ENCODE assay signal across 28 cellular contexts in the genomic region with DNA sequence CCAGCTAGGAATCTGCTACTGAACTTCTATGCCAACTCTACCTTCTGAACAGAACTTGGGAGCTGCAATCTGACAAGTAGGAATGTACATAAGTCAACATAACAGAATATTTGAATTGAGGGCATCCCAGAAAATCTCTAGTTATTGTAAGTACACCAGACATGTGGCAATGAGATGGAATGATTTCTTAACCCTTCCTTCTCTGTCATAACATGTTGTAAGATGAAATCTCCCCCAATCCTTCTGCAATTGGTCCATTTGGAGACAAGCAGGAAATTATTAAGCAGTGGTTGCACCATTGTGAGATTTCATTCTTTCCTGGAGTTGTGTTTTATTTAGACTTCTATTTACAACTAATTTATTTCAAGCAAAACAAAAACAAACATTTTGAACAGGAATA.
DNase-seq lines count a peak whose midpoint lies in the region; ATAC-seq and TF ChIP-seq lines count a peak whose summit lies in the region.
"Had no signal": no experiment of that assay in that cellular context is flagged by ENCODE, and none has a peak within 500 bp of the region (broad histone marks: within the 10 kb centered on the region; RNA-seq: fewer than 3 reads in every experiment).

No MANE protein-coding gene starts in this region.

- no peaks in the 10 kb centered on the region for H3K9me3 Mint-ChIP-seq in T-cell
- H3K9me3 Mint-ChIP-seq: activated T-cell treated with anti-CD3 and anti-CD28 coated beads, Interleukin-2, amount 50 U/mL, for 4 hours; immature natural killer cell; natural killer cell treated with Interleukin-12 subunit alpha and Interleukin-12 subunit beta and Interleukin-15 and Interleukin-18, amount 100 ng/mL, for 72 hours; T-helper 1 cell treated with Interleukin-12 subunit alpha and Interleukin-12 subunit beta and Interleukin-4 antibody, amounts not matched to agents 30 μg/mL and 1 μg/mL, for 36 hours had no signal

- peak; percentile 33 for DNase-seq in CD1c-positive myeloid dendritic cell (ENCODE audit: extremely low spot score)
- DNase-seq in MV-4-11 (lab: John Stamatoyannopoulos, UW): peak; percentile 52
- peak; percentile 40 for DNase-seq in adipocyte (ENCODE audit: low read depth)
- peak; percentile 59 for DNase-seq in fibroblast of villous mesenchyme (ENCODE audit: low read depth)
- DNase-seq in T-cell: no peak
- DNase-seq in HPDE6-E6E7 (ENCODE audit: extremely low spot score): no peak
- DNase-seq: ACHN; activated CD4-positive, alpha-beta T cell treated with anti-CD3 and anti-CD28 coated beads, Interleukin-2, amount 50 U/mL, for 4 hours; activated CD8-positive, alpha-beta memory T cell treated with anti-CD3 and anti-CD28 coated beads, Interleukin-2, amount 10 ng/mL, durations not matched to agents 7 days and 5 days; activated gamma-delta T cell treated with Interleukin-2 at 50 U/mL for 16 hours; activated T-cell treated with anti-CD3 and anti-CD28 coated beads, Interleukin-2, amount 50 U/mL, for 4 hours; body of pancreas; GOT3; immature natural killer cell; left colon; NCI-H1436 treated with DMSO at 0.1 percent for 48 hours; NCI-H345; NCI-H748 treated with DMSO at 0.1 percent for 48 hours; occipital lobe; stimulated activated CD4-positive, alpha-beta T cell treated with anti-CD3 and anti-CD28 coated beads, Interleukin-4, amount 100 ng/mL, for 1 hour; stomach had no signal

- TF ChIP-seq CTCF in fibroblast of villous mesenchyme (IDR thresholded peaks at IDR 0.05; ENCODE audit: insufficient read depth, low read depth, low read length): no peak

- POLR2A ChIA-PET in T-cell (lab: Charles Lee): interaction anchor here in 1 of 2 donors (0.6 kb wide), 1 partner anchor 1630 kb away, joined by 3 read pairs; no protein-coding TSS in a partner anchor

- no peak overlapping the region for H3K4me3 Mint-ChIP-seq in T-cell
- H3K4me3 Mint-ChIP-seq: activated CD8-positive, alpha-beta memory T cell treated with anti-CD3 and anti-CD28 coated beads, Interleukin-2, amount 10 ng/mL, durations not matched to agents 7 days and 5 days; activated T-cell treated with anti-CD3 and anti-CD28 coated beads, Interleukin-2, amount 50 U/mL, for 4 hours; immature natural killer cell; natural killer cell treated with Interleukin-12 subunit alpha and Interleukin-12 subunit beta and Interleukin-15 and Interleukin-18, amount 100 ng/mL, for 72 hours; T-helper 1 cell treated with Interleukin-12 subunit alpha and Interleukin-12 subunit beta and Interleukin-4 antibody, amounts not matched to agents 30 μg/mL and 1 μg/mL, for 36 hours had no signal

- peaks cover 13% of the 10 kb centered on the region for H3K4me1 ChIP-seq in adipocyte (ENCODE audit: control insufficient read depth, insufficient read depth, low read length)
- H3K4me1 ChIP-seq: prostate gland, stomach, vagina had no signal

- no peak overlapping the region for H3K9ac ChIP-seq in adipocyte (ENCODE audit: low read length)

- no peaks in the 10 kb centered on the region for H3K36me3 Mint-ChIP-seq in T-cell
- H3K36me3 Mint-ChIP-seq: activated CD8-positive, alpha-beta memory T cell treated with anti-CD3 and anti-CD28 coated beads, Interleukin-2, amount 10 ng/mL, durations not matched to agents 7 days and 5 days; immature natural killer cell; natural killer cell treated with Interleukin-12 subunit alpha and Interleukin-12 subunit beta and Interleukin-15 and Interleukin-18, amount 100 ng/mL, for 72 hours had no signal

- H3K4me1 Mint-ChIP-seq in T-cell: no peaks in the 10 kb centered on the region
- H3K4me1 Mint-ChIP-seq: immature natural killer cell had no signal

- ATAC-seq in HG03025 (IDR thresholded peaks at IDR 0.05; ENCODE audit: low FRiP score, unreplicated experiment) (no peak), HG03045 (IDR thresholded peaks at IDR 0.05; ENCODE audit: unreplicated experiment) (no peak), T-cell (replicated peaks in 1 of 4) (no peak)
- ATAC-seq: activated CD8-positive, alpha-beta memory T cell treated with anti-CD3 and anti-CD28 coated beads, Interleukin-2, amount 10 ng/mL, durations not matched to agents 7 days and 5 days; activated T-cell treated with anti-CD3 and anti-CD28 coated beads, Interleukin-2, amount 50 U/mL, for 4 hours; body of pancreas; left colon; natural killer cell treated with Interleukin-12 subunit alpha and Interleukin-12 subunit beta and Interleukin-15 and Interleukin-18, amount 100 ng/mL, for 72 hours; sciatic nerve had no signal

- H3K27me3 Mint-ChIP-seq in T-cell: peaks cover 14 to 15% of the 10 kb centered on the region in 2 donors

- H3K36me3 ChIP-seq in adipocyte (ENCODE audit: control insufficient read depth, insufficient read depth, low read length, severe bottlenecking): no peaks in the 10 kb centered on the region
- H3K36me3 ChIP-seq: prostate gland, stomach, vagina had no signal

- H3K27me3 ChIP-seq in adipocyte (replicated peaks; ENCODE audit: control insufficient read depth, insufficient read depth, low read length): peaks cover 24% of the 10 kb centered on the region
- H3K27me3 ChIP-seq: body of pancreas, stomach, vagina had no signal

- CTCF ChIA-PET in T-cell (lab: Charles Lee): interaction anchor here in 1 of 2 donors (0.6 kb wide), 1 partner anchor 12 kb away, joined by 3 read pairs; no protein-coding TSS in a partner anchor

- no peaks in the 10 kb centered on the region for H3K9me3 ChIP-seq in adipocyte (ENCODE audit: control insufficient read depth, low read length)
- H3K9me3 ChIP-seq: body of pancreas, prostate gland, stomach, vagina had no signal

- no peak overlapping the region for H3K27ac Mint-ChIP-seq in T-cell
- H3K27ac Mint-ChIP-seq: activated CD8-positive, alpha-beta memory T cell treated with anti-CD3 and anti-CD28 coated beads, Interleukin-2, amount 10 ng/mL, durations not matched to agents 7 days and 5 days; immature natural killer cell; natural killer cell treated with Interleukin-12 subunit alpha and Interleukin-12 subunit beta and Interleukin-15 and Interleukin-18, amount 100 ng/mL, for 72 hours; T-helper 1 cell treated with Interleukin-12 subunit alpha and Interleukin-12 subunit beta and Interleukin-4 antibody, amounts not matched to agents 30 μg/mL and 1 μg/mL, for 36 hours had no signal

- no peak overlapping the region for H3K4me3 ChIP-seq in adipocyte (ENCODE audit: low read length)
- no peak overlapping the region for H3K4me3 ChIP-seq in fibroblast of villous mesenchyme (ENCODE audit: low read depth, low read length)
- H3K4me3 ChIP-seq: body of pancreas, prostate gland, stomach, vagina had no signal

Comparison
In these comparisons a context has a peak if more than half of its experiments do, and no peak if none do; other contexts are left out.
1. DNase-seq: peak in CD1c-positive myeloid dendritic cell (single experiment), MV-4-11 (single experiment), adipocyte (single experiment) and fibroblast of villous mesenchyme (single experiment); none in T-cell (0 of 34) and HPDE6-E6E7 (single experiment).